ENCODE assay signal across 1 cellular context in the genomic region with DNA sequence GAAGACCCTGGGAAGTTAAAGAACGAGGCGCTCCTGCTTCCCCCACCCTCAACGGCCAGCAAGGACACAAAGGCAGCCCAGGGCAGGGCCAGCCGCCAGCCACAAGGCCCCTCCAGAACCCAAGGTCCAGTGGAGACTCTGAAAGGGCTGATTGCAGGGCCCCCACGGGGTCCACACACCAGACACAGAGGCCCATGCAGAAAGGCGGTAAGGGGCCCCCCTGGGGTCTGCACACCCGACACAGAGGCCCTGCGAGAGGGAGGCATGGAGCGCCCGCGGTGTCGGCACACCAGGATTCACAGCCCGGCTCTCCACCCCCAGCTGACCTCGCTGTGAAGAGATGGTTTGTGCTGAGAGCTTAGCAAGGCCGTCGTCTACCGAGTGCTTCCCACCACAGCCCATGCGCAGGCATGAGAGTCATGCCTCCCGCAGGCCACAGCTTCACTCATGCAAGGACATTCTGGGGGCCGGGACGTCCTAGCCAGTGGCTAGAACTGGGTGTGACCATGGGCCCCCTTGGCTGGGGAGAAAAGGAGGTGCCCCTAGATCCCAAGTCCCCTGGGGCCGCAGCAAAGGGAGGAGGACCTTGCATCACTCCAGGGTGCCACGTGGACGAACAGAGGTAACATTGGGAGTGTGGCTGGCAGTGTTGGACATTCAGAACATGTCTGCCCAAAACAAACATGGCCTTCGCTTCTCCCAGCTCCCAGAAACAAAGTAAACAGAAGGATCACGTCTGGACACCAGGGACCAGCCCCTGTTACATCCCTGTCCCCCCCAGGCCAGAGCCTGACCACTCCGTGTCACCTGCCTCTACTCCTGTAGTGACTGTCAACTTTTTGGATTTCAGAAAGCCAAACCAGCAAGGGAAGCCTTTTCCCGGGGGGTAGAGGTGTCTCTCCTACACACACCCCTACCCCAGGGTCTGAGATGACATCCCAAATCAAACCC.
TF ChIP-seq lines count a peak whose summit lies in the region.

No MANE protein-coding gene starts in this region.

TF ChIP-seq in HepG2, 621 proteins besides CTCF, POLR2A, EP300 and RAD21 (continued from another document and continues in another):
- TF ChIP-seq MEIS2 (CRISPR knock-in tag; IDR thresholded peaks at IDR 0.05), result no peak
- TF ChIP-seq ZNF552 (CRISPR knock-in tag; IDR thresholded peaks at IDR 0.05; ENCODE audit: borderline replicate concordance), result no peak
- no peak for TF ChIP-seq ZNF546 (CRISPR knock-in tag; conservative IDR thresholded peaks at IDR 0.05)
- TF ChIP-seq TOE1 (CRISPR knock-in tag; IDR thresholded peaks at IDR 0.05), result no peak
- TF ChIP-seq, protein P1, sequence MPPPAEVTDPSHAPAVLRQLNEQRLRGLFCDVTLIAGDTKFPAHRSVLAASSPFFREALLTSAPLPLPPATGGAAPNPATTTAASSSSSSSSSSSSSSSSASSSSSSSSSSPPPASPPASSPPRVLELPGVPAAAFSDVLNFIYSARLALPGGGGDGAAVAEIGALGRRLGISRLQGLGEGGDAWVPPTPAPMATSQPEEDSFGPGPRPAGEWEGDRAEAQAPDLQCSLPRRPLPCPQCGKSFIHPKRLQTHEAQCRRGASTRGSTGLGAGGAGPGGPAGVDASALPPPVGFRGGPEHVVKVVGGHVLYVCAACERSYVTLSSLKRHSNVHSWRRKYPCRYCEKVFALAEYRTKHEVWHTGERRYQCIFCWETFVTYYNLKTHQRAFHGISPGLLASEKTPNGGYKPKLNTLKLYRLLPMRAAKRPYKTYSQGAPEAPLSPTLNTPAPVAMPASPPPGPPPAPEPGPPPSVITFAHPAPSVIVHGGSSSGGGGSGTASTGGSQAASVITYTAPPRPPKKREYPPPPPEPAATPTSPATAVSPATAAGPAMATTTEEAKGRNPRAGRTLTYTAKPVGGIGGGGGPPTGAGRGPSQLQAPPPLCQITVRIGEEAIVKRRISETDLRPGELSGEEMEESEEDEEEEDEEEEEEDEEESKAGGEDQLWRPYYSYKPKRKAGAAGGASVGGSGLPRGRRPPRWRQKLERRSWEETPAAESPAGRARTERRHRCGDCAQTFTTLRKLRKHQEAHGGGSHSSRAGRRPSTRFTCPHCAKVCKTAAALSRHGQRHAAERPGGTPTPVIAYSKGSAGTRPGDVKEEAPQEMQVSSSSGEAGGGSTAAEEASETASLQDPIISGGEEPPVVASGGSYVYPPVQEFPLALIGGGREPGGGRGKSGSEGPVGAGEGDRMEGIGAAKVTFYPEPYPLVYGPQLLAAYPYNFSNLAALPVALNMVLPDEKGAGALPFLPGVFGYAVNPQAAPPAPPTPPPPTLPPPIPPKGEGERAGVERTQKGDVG (CRISPR knock-in tag; IDR thresholded peaks at IDR 0.05; ENCODE audit: borderline replicate concordance), result peak; percentile 75; the same call in 1 of the 2 replicates
- TF ChIP-seq, protein P2, sequence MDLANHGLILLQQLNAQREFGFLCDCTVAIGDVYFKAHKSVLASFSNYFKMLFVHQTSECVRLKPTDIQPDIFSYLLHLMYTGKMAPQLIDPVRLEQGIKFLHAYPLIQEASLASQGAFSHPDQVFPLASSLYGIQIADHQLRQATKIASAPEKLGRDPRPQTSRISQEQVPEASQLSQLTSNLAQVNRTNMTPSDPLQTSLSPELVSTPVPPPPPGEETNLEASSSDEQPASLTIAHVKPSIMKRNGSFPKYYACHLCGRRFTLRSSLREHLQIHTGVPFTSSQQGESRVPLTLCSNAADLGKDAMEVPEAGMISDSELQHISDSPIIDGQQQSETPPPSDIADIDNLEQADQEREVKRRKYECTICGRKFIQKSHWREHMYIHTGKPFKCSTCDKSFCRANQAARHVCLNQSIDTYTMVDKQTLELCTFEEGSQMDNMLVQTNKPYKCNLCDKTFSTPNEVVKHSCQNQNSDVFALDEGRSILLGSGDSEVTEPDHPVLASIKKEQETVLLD (CRISPR knock-in tag; IDR thresholded peaks at IDR 0.05; ENCODE audit: low read depth), result no peak
- TF ChIP-seq JARID2 (CRISPR knock-in tag; IDR thresholded peaks at IDR 0.05; ENCODE audit: insufficient replicate concordance), result no peak
- TF ChIP-seq ZNF674 (CRISPR knock-in tag; IDR thresholded peaks at IDR 0.05; ENCODE audit: low read depth), result no peak
- TF ChIP-seq, protein P3, sequence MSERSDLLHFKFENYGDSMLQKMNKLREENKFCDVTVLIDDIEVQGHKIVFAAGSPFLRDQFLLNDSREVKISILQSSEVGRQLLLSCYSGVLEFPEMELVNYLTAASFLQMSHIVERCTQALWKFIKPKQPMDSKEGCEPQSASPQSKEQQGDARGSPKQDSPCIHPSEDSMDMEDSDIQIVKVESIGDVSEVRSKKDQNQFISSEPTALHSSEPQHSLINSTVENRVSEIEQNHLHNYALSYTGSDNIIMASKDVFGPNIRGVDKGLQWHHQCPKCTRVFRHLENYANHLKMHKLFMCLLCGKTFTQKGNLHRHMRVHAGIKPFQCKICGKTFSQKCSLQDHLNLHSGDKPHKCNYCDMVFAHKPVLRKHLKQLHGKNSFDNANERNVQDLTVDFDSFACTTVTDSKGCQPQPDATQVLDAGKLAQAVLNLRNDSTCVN (CRISPR knock-in tag; IDR thresholded peaks at IDR 0.05; ENCODE audit: borderline replicate concordance), result no peak
- TF ChIP-seq NFRKB (IDR thresholded peaks at IDR 0.05), result no peak
- TF ChIP-seq, protein P4, sequence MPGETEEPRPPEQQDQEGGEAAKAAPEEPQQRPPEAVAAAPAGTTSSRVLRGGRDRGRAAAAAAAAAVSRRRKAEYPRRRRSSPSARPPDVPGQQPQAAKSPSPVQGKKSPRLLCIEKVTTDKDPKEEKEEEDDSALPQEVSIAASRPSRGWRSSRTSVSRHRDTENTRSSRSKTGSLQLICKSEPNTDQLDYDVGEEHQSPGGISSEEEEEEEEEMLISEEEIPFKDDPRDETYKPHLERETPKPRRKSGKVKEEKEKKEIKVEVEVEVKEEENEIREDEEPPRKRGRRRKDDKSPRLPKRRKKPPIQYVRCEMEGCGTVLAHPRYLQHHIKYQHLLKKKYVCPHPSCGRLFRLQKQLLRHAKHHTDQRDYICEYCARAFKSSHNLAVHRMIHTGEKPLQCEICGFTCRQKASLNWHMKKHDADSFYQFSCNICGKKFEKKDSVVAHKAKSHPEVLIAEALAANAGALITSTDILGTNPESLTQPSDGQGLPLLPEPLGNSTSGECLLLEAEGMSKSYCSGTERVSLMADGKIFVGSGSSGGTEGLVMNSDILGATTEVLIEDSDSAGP (CRISPR knock-in tag; IDR thresholded peaks at IDR 0.05; ENCODE audit: borderline replicate concordance), result peak; percentile 64
- TF ChIP-seq KDM3A (CRISPR knock-in tag; IDR thresholded peaks at IDR 0.05; ENCODE audit: low read depth), result peak; percentile 39; the same call in 1 of the 2 replicates
- peak; percentile 67 for TF ChIP-seq THAP11 (CRISPR knock-in tag; IDR thresholded peaks at IDR 0.05)
- no peak for TF ChIP-seq HNRNPUL1 (IDR thresholded peaks at IDR 0.05; ENCODE audit: low read depth, low read length)
- TF ChIP-seq, protein P5, sequence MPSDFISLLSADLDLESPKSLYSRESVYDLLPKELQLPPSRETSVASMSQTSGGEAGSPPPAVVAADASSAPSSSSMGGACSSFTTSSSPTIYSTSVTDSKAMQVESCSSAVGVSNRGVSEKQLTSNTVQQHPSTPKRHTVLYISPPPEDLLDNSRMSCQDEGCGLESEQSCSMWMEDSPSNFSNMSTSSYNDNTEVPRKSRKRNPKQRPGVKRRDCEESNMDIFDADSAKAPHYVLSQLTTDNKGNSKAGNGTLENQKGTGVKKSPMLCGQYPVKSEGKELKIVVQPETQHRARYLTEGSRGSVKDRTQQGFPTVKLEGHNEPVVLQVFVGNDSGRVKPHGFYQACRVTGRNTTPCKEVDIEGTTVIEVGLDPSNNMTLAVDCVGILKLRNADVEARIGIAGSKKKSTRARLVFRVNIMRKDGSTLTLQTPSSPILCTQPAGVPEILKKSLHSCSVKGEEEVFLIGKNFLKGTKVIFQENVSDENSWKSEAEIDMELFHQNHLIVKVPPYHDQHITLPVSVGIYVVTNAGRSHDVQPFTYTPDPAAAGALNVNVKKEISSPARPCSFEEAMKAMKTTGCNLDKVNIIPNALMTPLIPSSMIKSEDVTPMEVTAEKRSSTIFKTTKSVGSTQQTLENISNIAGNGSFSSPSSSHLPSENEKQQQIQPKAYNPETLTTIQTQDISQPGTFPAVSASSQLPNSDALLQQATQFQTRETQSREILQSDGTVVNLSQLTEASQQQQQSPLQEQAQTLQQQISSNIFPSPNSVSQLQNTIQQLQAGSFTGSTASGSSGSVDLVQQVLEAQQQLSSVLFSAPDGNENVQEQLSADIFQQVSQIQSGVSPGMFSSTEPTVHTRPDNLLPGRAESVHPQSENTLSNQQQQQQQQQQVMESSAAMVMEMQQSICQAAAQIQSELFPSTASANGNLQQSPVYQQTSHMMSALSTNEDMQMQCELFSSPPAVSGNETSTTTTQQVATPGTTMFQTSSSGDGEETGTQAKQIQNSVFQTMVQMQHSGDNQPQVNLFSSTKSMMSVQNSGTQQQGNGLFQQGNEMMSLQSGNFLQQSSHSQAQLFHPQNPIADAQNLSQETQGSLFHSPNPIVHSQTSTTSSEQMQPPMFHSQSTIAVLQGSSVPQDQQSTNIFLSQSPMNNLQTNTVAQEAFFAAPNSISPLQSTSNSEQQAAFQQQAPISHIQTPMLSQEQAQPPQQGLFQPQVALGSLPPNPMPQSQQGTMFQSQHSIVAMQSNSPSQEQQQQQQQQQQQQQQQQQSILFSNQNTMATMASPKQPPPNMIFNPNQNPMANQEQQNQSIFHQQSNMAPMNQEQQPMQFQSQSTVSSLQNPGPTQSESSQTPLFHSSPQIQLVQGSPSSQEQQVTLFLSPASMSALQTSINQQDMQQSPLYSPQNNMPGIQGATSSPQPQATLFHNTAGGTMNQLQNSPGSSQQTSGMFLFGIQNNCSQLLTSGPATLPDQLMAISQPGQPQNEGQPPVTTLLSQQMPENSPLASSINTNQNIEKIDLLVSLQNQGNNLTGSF (CRISPR knock-in tag; IDR thresholded peaks at IDR 0.05), result no peak
- no peak for TF ChIP-seq MAFG (CRISPR knock-in tag; IDR thresholded peaks at IDR 0.05)
- TF ChIP-seq, protein P6, sequence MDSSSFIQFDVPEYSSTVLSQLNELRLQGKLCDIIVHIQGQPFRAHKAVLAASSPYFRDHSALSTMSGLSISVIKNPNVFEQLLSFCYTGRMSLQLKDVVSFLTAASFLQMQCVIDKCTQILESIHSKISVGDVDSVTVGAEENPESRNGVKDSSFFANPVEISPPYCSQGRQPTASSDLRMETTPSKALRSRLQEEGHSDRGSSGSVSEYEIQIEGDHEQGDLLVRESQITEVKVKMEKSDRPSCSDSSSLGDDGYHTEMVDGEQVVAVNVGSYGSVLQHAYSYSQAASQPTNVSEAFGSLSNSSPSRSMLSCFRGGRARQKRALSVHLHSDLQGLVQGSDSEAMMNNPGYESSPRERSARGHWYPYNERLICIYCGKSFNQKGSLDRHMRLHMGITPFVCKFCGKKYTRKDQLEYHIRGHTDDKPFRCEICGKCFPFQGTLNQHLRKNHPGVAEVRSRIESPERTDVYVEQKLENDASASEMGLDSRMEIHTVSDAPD (CRISPR knock-in tag; IDR thresholded peaks at IDR 0.05), result no peak
- no peak for TF ChIP-seq PTBP1 (IDR thresholded peaks at IDR 0.05; ENCODE audit: low read depth, low read length, poor library complexity, severe bottlenecking)
- TF ChIP-seq ZMAT3 (CRISPR knock-in tag; conservative IDR thresholded peaks at IDR 0.05), result peak; percentile 81; the same call in 1 of the 2 replicates
- no peak for TF ChIP-seq PPARG (CRISPR knock-in tag; conservative IDR thresholded peaks at IDR 0.05)
- TF ChIP-seq, protein P7, sequence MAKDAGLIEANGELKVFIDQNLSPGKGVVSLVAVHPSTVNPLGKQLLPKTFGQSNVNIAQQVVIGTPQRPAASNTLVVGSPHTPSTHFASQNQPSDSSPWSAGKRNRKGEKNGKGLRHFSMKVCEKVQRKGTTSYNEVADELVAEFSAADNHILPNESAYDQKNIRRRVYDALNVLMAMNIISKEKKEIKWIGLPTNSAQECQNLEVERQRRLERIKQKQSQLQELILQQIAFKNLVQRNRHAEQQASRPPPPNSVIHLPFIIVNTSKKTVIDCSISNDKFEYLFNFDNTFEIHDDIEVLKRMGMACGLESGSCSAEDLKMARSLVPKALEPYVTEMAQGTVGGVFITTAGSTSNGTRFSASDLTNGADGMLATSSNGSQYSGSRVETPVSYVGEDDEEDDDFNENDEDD (CRISPR knock-in tag; IDR thresholded peaks at IDR 0.05; ENCODE audit: borderline replicate concordance), result peak; percentile 20; the same call in 1 of the 2 replicates
- TF ChIP-seq IKZF4 (CRISPR knock-in tag; IDR thresholded peaks at IDR 0.05; ENCODE audit: borderline replicate concordance, low read depth, not compliant biosample characterization), result no peak
- TF ChIP-seq, protein P8, sequence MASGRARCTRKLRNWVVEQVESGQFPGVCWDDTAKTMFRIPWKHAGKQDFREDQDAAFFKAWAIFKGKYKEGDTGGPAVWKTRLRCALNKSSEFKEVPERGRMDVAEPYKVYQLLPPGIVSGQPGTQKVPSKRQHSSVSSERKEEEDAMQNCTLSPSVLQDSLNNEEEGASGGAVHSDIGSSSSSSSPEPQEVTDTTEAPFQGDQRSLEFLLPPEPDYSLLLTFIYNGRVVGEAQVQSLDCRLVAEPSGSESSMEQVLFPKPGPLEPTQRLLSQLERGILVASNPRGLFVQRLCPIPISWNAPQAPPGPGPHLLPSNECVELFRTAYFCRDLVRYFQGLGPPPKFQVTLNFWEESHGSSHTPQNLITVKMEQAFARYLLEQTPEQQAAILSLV (CRISPR knock-in tag; IDR thresholded peaks at IDR 0.05; ENCODE audit: borderline replicate concordance), result 0 out of 2 replicates have a peak, but pooled peaks have one; percentile 51
- no peak for TF ChIP-seq ZNF761 (CRISPR knock-in tag; conservative IDR thresholded peaks at IDR 0.05)
- 0 out of 2 replicates have a peak, but pooled peaks have one; percentile 42 for TF ChIP-seq IRX3 (CRISPR knock-in tag; IDR thresholded peaks at IDR 0.05; ENCODE audit: borderline replicate concordance, low read depth)
- TF ChIP-seq SMARCC2 (IDR thresholded peaks at IDR 0.05), result no peak
- TF ChIP-seq YEATS4 (CRISPR knock-in tag; IDR thresholded peaks at IDR 0.05; ENCODE audit: borderline replicate concordance), result peak; percentile 98
- TF ChIP-seq, protein P9, sequence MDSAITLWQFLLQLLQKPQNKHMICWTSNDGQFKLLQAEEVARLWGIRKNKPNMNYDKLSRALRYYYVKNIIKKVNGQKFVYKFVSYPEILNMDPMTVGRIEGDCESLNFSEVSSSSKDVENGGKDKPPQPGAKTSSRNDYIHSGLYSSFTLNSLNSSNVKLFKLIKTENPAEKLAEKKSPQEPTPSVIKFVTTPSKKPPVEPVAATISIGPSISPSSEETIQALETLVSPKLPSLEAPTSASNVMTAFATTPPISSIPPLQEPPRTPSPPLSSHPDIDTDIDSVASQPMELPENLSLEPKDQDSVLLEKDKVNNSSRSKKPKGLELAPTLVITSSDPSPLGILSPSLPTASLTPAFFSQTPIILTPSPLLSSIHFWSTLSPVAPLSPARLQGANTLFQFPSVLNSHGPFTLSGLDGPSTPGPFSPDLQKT (CRISPR knock-in tag; IDR thresholded peaks at IDR 0.05; ENCODE audit: borderline replicate concordance), result no peak
- TF ChIP-seq ZNF589 (CRISPR knock-in tag; conservative IDR thresholded peaks at IDR 0.05), result no peak
- TF ChIP-seq TRIM24 (CRISPR knock-in tag; IDR thresholded peaks at IDR 0.05), result 0 out of 2 replicates have a peak, but pooled peaks have one; percentile 24
- TF ChIP-seq, protein P10, sequence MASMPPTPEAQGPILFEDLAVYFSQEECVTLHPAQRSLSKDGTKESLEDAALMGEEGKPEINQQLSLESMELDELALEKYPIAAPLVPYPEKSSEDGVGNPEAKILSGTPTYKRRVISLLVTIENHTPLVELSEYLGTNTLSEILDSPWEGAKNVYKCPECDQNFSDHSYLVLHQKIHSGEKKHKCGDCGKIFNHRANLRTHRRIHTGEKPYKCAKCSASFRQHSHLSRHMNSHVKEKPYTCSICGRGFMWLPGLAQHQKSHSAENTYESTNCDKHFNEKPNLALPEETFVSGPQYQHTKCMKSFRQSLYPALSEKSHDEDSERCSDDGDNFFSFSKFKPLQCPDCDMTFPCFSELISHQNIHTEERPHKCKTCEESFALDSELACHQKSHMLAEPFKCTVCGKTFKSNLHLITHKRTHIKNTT (CRISPR knock-in tag; IDR thresholded peaks at IDR 0.05), result no peak
- no peak for TF ChIP-seq HHEX (CRISPR knock-in tag; IDR thresholded peaks at IDR 0.05)
- TF ChIP-seq ZNF878 (CRISPR knock-in tag; IDR thresholded peaks at IDR 0.05), result peak; percentile 62
- TF ChIP-seq KLF11 (CRISPR knock-in tag; IDR thresholded peaks at IDR 0.05), result no peak
- TF ChIP-seq GZF1 (CRISPR knock-in tag; IDR thresholded peaks at IDR 0.05), result no peak
